In the genomic region with DNA sequence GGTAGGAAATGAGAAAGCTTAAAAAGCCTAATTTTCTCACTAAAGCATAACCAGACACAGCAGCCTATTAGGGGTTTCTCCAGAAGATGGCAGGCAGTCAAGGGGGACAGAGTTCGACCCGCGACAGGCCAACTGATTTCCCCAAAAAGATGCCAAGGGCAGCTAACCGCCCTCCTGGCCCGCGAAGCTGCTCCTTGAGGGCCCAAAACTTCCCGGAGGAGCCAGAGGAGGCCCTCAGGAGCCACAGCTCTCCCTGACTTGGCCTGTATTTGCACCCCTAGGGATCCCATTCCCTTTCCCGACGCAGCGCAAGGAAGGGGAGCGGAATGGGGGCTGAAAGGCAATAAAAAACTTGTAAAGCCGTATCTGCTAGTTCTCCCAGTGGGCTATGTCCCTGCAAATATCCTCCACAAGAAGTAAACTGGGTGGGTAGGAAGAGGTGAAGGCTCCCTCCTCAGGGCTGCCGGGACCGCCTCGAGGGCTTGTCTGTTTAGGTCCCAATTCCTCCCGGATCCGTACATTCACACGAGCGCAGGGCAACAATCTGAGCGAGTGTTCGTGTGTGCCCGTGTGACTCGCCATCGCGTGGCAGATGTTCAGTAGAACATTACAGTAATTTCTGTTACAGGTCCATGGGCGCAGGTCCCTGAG, we compare ENCODE assay signal across 8 cellular contexts. TPM values are rescaled to one million over a fixed set of nuclear protein-coding genes. Genes with fewer than 3 reads are reported as not detected.
DNase-seq lines count a peak whose midpoint lies in the region; ATAC-seq, FAIRE-seq and TF ChIP-seq lines count a peak whose summit lies in the region.

No MANE protein-coding gene starts in this region.

- FAIRE-seq in kidney (lab: Jason Lieb, UNC): no peak

- 6% methylated on average over 18 of the region's 26 CpGs for WGBS in suprapubic skin

- TF ChIP-seq POLR2A in suprapubic skin (IDR thresholded peaks at IDR 0.05): no peak

- H3K9me3 ChIP-seq in kidney (ENCODE audit: control insufficient read depth in 1 of 2, low read length in 2 of 2): no peaks in the 10 kb centered on the region
- no peaks in the 10 kb centered on the region for H3K9me3 ChIP-seq in suprapubic skin

- H3K36me3 Mint-ChIP-seq in activated T-cell treated with anti-CD3 and anti-CD28 coated beads, Interleukin-2, amount 50 U/mL, for 24 hours (ENCODE audit: low read depth): peaks cover 19% of the 10 kb centered on the region

- intact Hi-C loops in kidney (cut with DNase I): no loop called here

- peaks cover 0 to 4% of the 10 kb centered on the region in 2 donors for H3K36me3 ChIP-seq in kidney (ENCODE audit: control insufficient read depth in 1 of 2, insufficient read depth in 2 of 2, low read length in 2 of 2)
- peaks cover under 1% of the 10 kb centered on the region for H3K36me3 ChIP-seq in suprapubic skin

- in situ Hi-C loops in astrocyte of the cerebellum (cut with HindIII; ENCODE audit: low sequenced_read_pairs): loop anchor here (5.0 kb wide), 1 partner anchor 55 kb away; no protein-coding TSS in a partner anchor

- H3K4me1 ChIP-seq in kidney (ENCODE audit: control insufficient read depth in 1 of 2, insufficient read depth in 1 of 2, low read depth in 1 of 2, low read length in 2 of 2) (peaks cover 4 to 15% of the 10 kb centered on the region in 2 donors), suprapubic skin (peaks cover 78% of the 10 kb centered on the region)

- peak overlapping the region; percentile 84 to 99 for H3K9ac ChIP-seq in kidney (ENCODE audit: low read length in 2 of 2)

- peaks cover 50% of the 10 kb centered on the region for H3K4me1 Mint-ChIP-seq in activated T-cell treated with anti-CD3 and anti-CD28 coated beads, Interleukin-2, amount 50 U/mL, for 24 hours (ENCODE audit: low read depth)

- H3K27me3 ChIP-seq in suprapubic skin: no peaks in the 10 kb centered on the region

- H3K4me3 ChIP-seq in astrocyte of the cerebellum (ENCODE audit: low read depth, low read length) (peak overlapping the region; percentile 98), kidney (ENCODE audit: low read length in 2 of 2) (peak overlapping the region; percentile 96 to 98), suprapubic skin (peak overlapping the region; percentile 87)

- no peak for TF ChIP-seq EP300 in suprapubic skin (IDR thresholded peaks at IDR 0.05)

- H3K27ac ChIP-seq in kidney (ENCODE audit: low read depth in 2 of 2, low read length in 2 of 2): peak overlapping the region; percentile 97 to 100
- H3K27ac ChIP-seq in suprapubic skin: peak overlapping the region; percentile 83

- no peak for DNase-seq in activated T-cell treated with anti-CD3 and anti-CD28 coated beads, Interleukin-2, amount 50 U/mL, for 24 hours
- DNase-seq in activated T-cell treated with anti-CD3 and anti-CD28 coated beads, Interleukin-2, amount 50 U/mL, for 1 hour: no peak
- no peak for DNase-seq in astrocyte of the cerebellum (ENCODE audit: low read depth)
- peak; percentile 72 for DNase-seq in kidney
- no peak for DNase-seq in suprapubic skin (ENCODE audit: low spot score in 2 of 2)
- DNase-seq in LoVo (ENCODE audit: low spot score): no peak
- DNase-seq in retina: no peak

- no peaks in the 10 kb centered on the region for H3K9me3 Mint-ChIP-seq in activated T-cell treated with anti-CD3 and anti-CD28 coated beads, Interleukin-2, amount 50 U/mL, for 24 hours

- TF ChIP-seq CTCF in astrocyte of the cerebellum (IDR thresholded peaks at IDR 0.05; ENCODE audit: low read depth, low read length, missing control alignments): no peak
- TF ChIP-seq CTCF in kidney (IDR thresholded peaks at IDR 0.05; ENCODE audit: borderline replicate concordance, extremely low read depth, insufficient read depth): no peak
- TF ChIP-seq CTCF in suprapubic skin (IDR thresholded peaks at IDR 0.05): no peak

- peak; percentile 9 for ATAC-seq in HG03432 (IDR thresholded peaks at IDR 0.05; ENCODE audit: unreplicated experiment)

- peak overlapping the region; percentile 97 for H3K27ac Mint-ChIP-seq in activated T-cell treated with anti-CD3 and anti-CD28 coated beads, Interleukin-2, amount 50 U/mL, for 24 hours

- H3K27me3 Mint-ChIP-seq in activated T-cell treated with anti-CD3 and anti-CD28 coated beads, Interleukin-2, amount 50 U/mL, for 24 hours: no peaks in the 10 kb centered on the region

- peak overlapping the region; percentile 87 for H3K4me3 Mint-ChIP-seq in activated T-cell treated with anti-CD3 and anti-CD28 coated beads, Interleukin-2, amount 50 U/mL, for 24 hours

RNA-seq across cellular contexts. Expression of gene NAGK, which starts 0.8 kb away (rescaled TPM):
- total RNA-seq in kidney: 113 TPM
- polyA plus RNA-seq in kidney (ENCODE audit: insufficient read depth, low read depth, low replicate concordance): 102 TPM
- 100 to 1,000 TPM; 122 to 233 (median 153) TPM for total RNA-seq in suprapubic skin
